Comparison of ENCODE assay signal across 12 cellular contexts in genomic region chr17:76027159-76027839, GRCh38. TPM values are rescaled to one million over a fixed set of nuclear protein-coding genes. Genes with fewer than 3 reads are reported as not detected.
DNase-seq lines count a peak whose midpoint lies in the region; ATAC-seq and TF ChIP-seq lines count a peak whose summit lies in the region.
"Had no signal": no experiment of that assay in that cellular context is flagged by ENCODE, and none has a peak within 500 bp of the region (broad histone marks: within the 10 kb centered on the region; RNA-seq: fewer than 3 reads in every experiment).

EVPL (minus strand) TSS chr17:76027306; CDS start chr17:76027198, 108 bp downstream.

- no peaks in the 10 kb centered on the region for H3K27me3 ChIP-seq in H7 (ENCODE audit: control insufficient read depth, insufficient read depth, low read length)
- no peaks in the 10 kb centered on the region for H3K27me3 ChIP-seq in Panc1 (ENCODE audit: control insufficient read depth, insufficient read depth, low read length)

- H3K4me1 ChIP-seq in Panc1 (ENCODE audit: control insufficient read depth, insufficient read depth, low read length): peaks cover 27% of the 10 kb centered on the region

- intact Hi-C loops in Panc1 (cut with micrococcal nuclease; ENCODE audit: unreplicated experiment): no loop called here

- ATAC-seq in Panc1: peak; percentile 93
- no peak for ATAC-seq in GM21526 (IDR thresholded peaks at IDR 0.05; ENCODE audit: low FRiP score, unreplicated experiment)
- no peak for ATAC-seq in left lobe of liver

- POLR2A ChIA-PET in Panc1 (lab: Charles Lee): interaction anchor here (0.5 kb wide), 1 partner anchor 242 kb away, joined by 3 read pairs; no protein-coding TSS in a partner anchor

- H3K4me3 ChIP-seq in H7 (ENCODE audit: insufficient read depth, low read depth, low read length) (no peak within 1 kb of the TSS), Panc1 (ENCODE audit: low read depth in 2 of 2, low read length in 2 of 2) (peak within 1 kb of the TSS; percentile 59 to 63), skin epidermis (peak within 1 kb of the TSS; percentile 27 to 51 (median 46))

- no TSS peak for BruUV-seq in Panc1 (replicated peaks; lab: Mats Ljungman, UMichigan)

- H3K36me3 ChIP-seq in H7 (replicated peaks; ENCODE audit: control insufficient read depth, insufficient read depth, low read length) (no peaks in the 10 kb centered on the region), Panc1 (ENCODE audit: control insufficient read depth, insufficient read depth, low read length) (peaks cover 3% of the 10 kb centered on the region)

- DNase-seq in H7: peak; percentile 49
- DNase-seq in Panc1 (ENCODE audit: low read depth, low spot score): no peak
- DNase-seq in iPS-NIHi11 (ENCODE audit: low spot score): peak; percentile 70
- DNase-seq in NCI-H69 (lab: John Stamatoyannopoulos, UW): no peak
- DNase-seq in effector CD4-positive, alpha-beta T cell: no peak
- DNase-seq in left lobe of liver (ENCODE audit: low spot score): no peak
- DNase-seq: activated effector memory CD4-positive, alpha-beta T cell treated with Interleukin-2 at 50 U/mL for 16 hours; IMR-90; NCI-H748 treated with DMSO at 0.1 percent for 48 hours; nucleus accumbens had no signal

- CTCF ChIA-PET in Panc1 (lab: Charles Lee): interaction anchor here (0.9 kb wide), 1 partner anchor 13 kb away, joined by 3 read pairs; no protein-coding TSS in a partner anchor

- in situ Hi-C loops in Panc1 (cut with HindIII; ENCODE audit: low pct_unique_long_range_greater_than_20kb, low sequenced_read_pairs): no loop called here

- no peak for TF ChIP-seq CTCF in Panc1 (IDR thresholded peaks at IDR 0.05)

- H3K27ac ChIP-seq in Panc1 (ENCODE audit: low read length) (peak within 1 kb of the TSS; percentile 84), skin epidermis (peak within 1 kb of the TSS; percentile 31 to 93 (median 87))

- no peaks in the 10 kb centered on the region for H3K9me3 ChIP-seq in Panc1 (ENCODE audit: control insufficient read depth, insufficient read depth, low read depth, low read length)

RNA-seq across cellular contexts. Expression of gene EVPL, which starts in this region (rescaled TPM):
- 0.26 TPM in 1 of 2 replicates, not detected in the other for total RNA-seq in H7 (2014; rRNA removed; shearing (Covaris generic))
- 36.4 TPM for total RNA-seq in Panc1 (2021; ENCODE audit: unreplicated experiment)
- 44.9 TPM for polyA plus RNA-seq in Panc1 (2012; ENCODE audit: insufficient read length)
- 0.53 TPM for total RNA-seq in left lobe of liver
- total RNA-seq: IMR-90 had no signal
- polyA plus RNA-seq: IMR-90 had no signal

Comparison
In these comparisons a context has a peak if more than half of its experiments do, and no peak if none do; other contexts are left out.
1. RNA of gene EVPL (total RNA-seq): 36.4 TPM in Panc1 (single experiment); 0.53 TPM in left lobe of liver (single experiment) and 0.26 TPM in H7; every median in the first group is over 10 times any median in the second.
2. Peak in DNase-seq in H7; RNA of the gene not detected or under 1 TPM.